1 cellular context compared by ENCODE assay signal in genomic region chr2:60530228-60530627, GRCh38.
TF ChIP-seq lines count a peak whose summit lies in the region.

No MANE protein-coding gene starts in this region.

TF ChIP-seq in GM12878, 131 proteins besides CTCF, POLR2A, EP300 and RAD21 (continued from another document):
- TF ChIP-seq PRDM15 (CRISPR knock-in tag; IDR thresholded peaks at IDR 0.05) = no peak
- TF ChIP-seq ZNF207 (IDR thresholded peaks at IDR 0.05; ENCODE audit: borderline replicate concordance) = no peak
- TF ChIP-seq CHD4 (IDR thresholded peaks at IDR 0.05) = no peak
- no peak for TF ChIP-seq JUNB (IDR thresholded peaks at IDR 0.05)
- no peak for TF ChIP-seq IRF3 (IDR thresholded peaks at IDR 0.05)
- TF ChIP-seq RCOR1 (conservative IDR thresholded peaks at IDR 0.05; ENCODE audit: low read depth, low read length) = no peak
- no peak for TF ChIP-seq ZNF24 (IDR thresholded peaks at IDR 0.05)
